In genomic region chr3:184560992-184561328, GRCh38 we compare ENCODE assay signal across 8 cellular contexts. TPM values are rescaled to one million over a fixed set of nuclear protein-coding genes. Genes with fewer than 3 reads are reported as not detected.
DNase-seq lines count a peak whose midpoint lies in the region; ATAC-seq and TF ChIP-seq lines count a peak whose summit lies in the region.

No MANE protein-coding gene starts in this region.

- H3F3A ChIP-seq in neural cell (ENCODE audit: insufficient read depth, low read length, poor library complexity, severe bottlenecking) = no peaks in the 10 kb centered on the region

- H3K9me3 ChIP-seq in Karpas-422 (ENCODE audit: low read length) = no peaks in the 10 kb centered on the region
- H3K9me3 ChIP-seq in neural cell (ENCODE audit: low read length) = no peaks in the 10 kb centered on the region

- peak overlapping the region; percentile 62 for H3K4me2 ChIP-seq in Karpas-422 (ENCODE audit: low read depth, low read length, poor library complexity, severe bottlenecking)
- H3K4me2 ChIP-seq in neural cell (ENCODE audit: low read length) = peak overlapping the region; percentile 52

- H3K27me3 ChIP-seq in Karpas-422 (ENCODE audit: low read length) (no peaks in the 10 kb centered on the region), dorsolateral prefrontal cortex (no peaks in the 10 kb centered on the region), neural cell (ENCODE audit: insufficient read depth, low read depth, low read length) (peaks cover 14% of the 10 kb centered on the region)

- intact Hi-C loops in dorsolateral prefrontal cortex (cut with DNase I) = loop anchor here in 1 of 2 donors (1.0 kb wide), 1 partner anchor 216 kb away; no protein-coding TSS in a partner anchor

- no peak for TF ChIP-seq RAD21 in neural cell (conservative IDR thresholded peaks at IDR 0.05)

- H4K20me1 ChIP-seq in Karpas-422 (ENCODE audit: insufficient read depth, low read depth, low read length) (no peaks in the 10 kb centered on the region), neural cell (ENCODE audit: insufficient read depth) (no peaks in the 10 kb centered on the region)

- DNase-seq in COLO829 (ENCODE audit: low spot score) (peak; percentile 87), Karpas-422 (no peak), dorsolateral prefrontal cortex (no peak), NCI-H1048 (lab: John Stamatoyannopoulos, UW) (no peak), NCI-H526 treated with DMSO at 0.1 percent for 48 hours (lab: John Stamatoyannopoulos, UW) (no peak)
- no peak for DNase-seq in stimulated activated CD8-positive, alpha-beta memory T cell treated with anti-CD3 and anti-CD28 coated beads, Interleukin-4, amount 100 ng/mL, for 48 hours

- no peak for TF ChIP-seq CTCF in dorsolateral prefrontal cortex (IDR thresholded peaks at IDR 0.05 in 54 of 56, conservative IDR thresholded peaks at IDR 0.05 in 2 of 56; ENCODE audit: low read depth in 1 of 56, partially characterized antibody in 56 of 56)
- no peak for TF ChIP-seq CTCF in neural cell (IDR thresholded peaks at IDR 0.05; ENCODE audit: poor library complexity, severe bottlenecking)

- peaks cover 12% of the 10 kb centered on the region for H3K4me1 ChIP-seq in Karpas-422 (ENCODE audit: low read length)

- H3K9ac ChIP-seq in Karpas-422 (ENCODE audit: low read length) (peak overlapping the region; percentile 37), neural cell (ENCODE audit: low read length) (peak overlapping the region; percentile 52)

- H3K4me3 ChIP-seq in Karpas-422 (ENCODE audit: low read length) = peak overlapping the region; percentile 44; the same call in 1 of the 2 replicates
- peak overlapping the region; percentile 17 to 81 (median 70) for H3K4me3 ChIP-seq in dorsolateral prefrontal cortex
- H3K4me3 ChIP-seq in neural cell (ENCODE audit: low read length) = peak overlapping the region; percentile 81

- H3K27ac ChIP-seq in Karpas-422 (ENCODE audit: low read length) (no peak overlapping the region), dorsolateral prefrontal cortex (peak overlapping the region in 40 of 59 donors; percentile 3 to 86 (median 53)), neural cell (ENCODE audit: low read length) (no peak overlapping the region)

- no peak for TF ChIP-seq EP300 in neural cell (conservative IDR thresholded peaks at IDR 0.05; ENCODE audit: poor library complexity, severe bottlenecking)

- no peaks in the 10 kb centered on the region for H3K36me3 ChIP-seq in Karpas-422 (ENCODE audit: insufficient read depth, low read length)
- H3K36me3 ChIP-seq in neural cell (ENCODE audit: insufficient read depth, low read length) = no peaks in the 10 kb centered on the region

- H3K79me2 ChIP-seq in Karpas-422 (ENCODE audit: low read length) (no peaks in the 10 kb centered on the region), neural cell (replicated peaks; ENCODE audit: insufficient read depth, low read length) (peaks cover 33% of the 10 kb centered on the region)

- H2AFZ ChIP-seq in Karpas-422 (ENCODE audit: low read length) = peak overlapping the region; percentile 55; the same call in 1 of the 2 replicates
- no peak overlapping the region for H2AFZ ChIP-seq in neural cell (ENCODE audit: low read depth, low read length)

- no peak for ATAC-seq in GM19467 (IDR thresholded peaks at IDR 0.05; ENCODE audit: unreplicated experiment)

- H3K9me2 ChIP-seq in Karpas-422 (replicated peaks; ENCODE audit: insufficient read depth, low read length) (no peaks in the 10 kb centered on the region), neural cell (ENCODE audit: insufficient read depth, low read length) (no peaks in the 10 kb centered on the region)

TF ChIP-seq in neural cell, 6 proteins besides CTCF, POLR2A, EP300 and RAD21:
- TF ChIP-seq POLR2AphosphoS5 (IDR thresholded peaks at IDR 0.05) = no peak
- no peak for TF ChIP-seq REST (IDR thresholded peaks at IDR 0.05; ENCODE audit: borderline replicate concordance)
- TF ChIP-seq EZH2 (IDR thresholded peaks at IDR 0.05; ENCODE audit: borderline replicate concordance, insufficient read depth, low read length, poor library complexity, severe bottlenecking) = no peak
- TF ChIP-seq SMC3 (conservative IDR thresholded peaks at IDR 0.05; ENCODE audit: poor library complexity) = no peak
- TF ChIP-seq TAF1 (IDR thresholded peaks at IDR 0.05; ENCODE audit: low read depth) = no peak
- no peak for TF ChIP-seq MXI1 (conservative IDR thresholded peaks at IDR 0.05; ENCODE audit: poor library complexity, severe bottlenecking)

RNA-seq across cellular contexts. Expression of gene EPHB3, which starts 0.6 kb away (rescaled TPM):
- not detected in 2 replicates for total RNA-seq in Karpas-422 (2014; rRNA removed; shearing (Covaris generic); ENCODE audit: low replicate concordance)
- 10 to 100 TPM in 9 of 120 experiments, 1 to 10 TPM in 111; 3.4 to 13.0 (median 7.1) TPM for total RNA-seq in dorsolateral prefrontal cortex
- polyA plus RNA-seq in neural cell = 4.3 and 5.9 TPM in 2 replicates
- 6.6 and 8.1 TPM in 2 replicates for polyA minus RNA-seq in neural cell

Comparison
In these comparisons a context has a peak if more than half of its experiments do, and no peak if none do; other contexts are left out.
1. H3K27ac ChIP-seq: peak in dorsolateral prefrontal cortex (40 of 59); none in Karpas-422 (single experiment) and neural cell (single experiment).
2. Peak in every context shown above with its lines, with median percentiles within 50 percentile points of each other: H3K4me3 ChIP-seq.